19 cellular contexts compared by ENCODE assay signal in the genomic region with DNA sequence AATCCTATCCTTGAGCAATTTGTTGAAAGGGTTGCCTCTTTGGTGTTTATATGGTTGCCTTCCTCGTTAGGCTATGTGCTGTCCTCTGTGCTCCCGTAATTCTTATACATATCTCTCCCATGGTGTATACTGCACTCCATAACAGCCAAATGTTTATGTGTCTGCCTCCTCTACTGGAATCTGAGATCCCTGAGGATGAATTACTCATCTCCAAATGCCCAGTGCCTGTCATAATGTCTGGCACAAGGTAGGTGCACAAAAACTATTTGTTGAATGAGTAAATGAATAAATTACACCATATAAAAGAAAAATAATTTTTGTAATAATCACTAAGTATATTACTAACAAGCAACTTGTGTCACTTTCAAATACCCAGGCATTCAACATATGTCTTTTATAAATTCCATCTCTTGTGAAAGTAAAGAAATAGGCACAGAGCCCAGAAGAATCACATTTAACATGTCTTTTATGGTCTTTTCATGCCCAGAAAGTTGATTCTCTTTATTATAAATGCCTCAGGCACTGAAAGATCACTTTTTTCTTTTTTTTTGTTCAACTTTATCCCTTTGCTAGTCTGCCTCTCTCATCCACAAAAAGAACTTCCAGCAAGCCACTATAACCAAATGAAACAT.
"Had no signal": no experiment of that assay in that cellular context is flagged by ENCODE, and none has a peak within 500 bp of the region (broad histone marks: within the 10 kb centered on the region; RNA-seq: fewer than 3 reads in every experiment).

No MANE protein-coding gene starts in this region.

- H3K9me3 ChIP-seq: prostate gland, transverse colon, vagina had no signal

- H3K27ac ChIP-seq: epithelial cell of prostate, prostate gland, transverse colon, vagina had no signal

- H3K36me3 ChIP-seq: prostate gland, transverse colon, vagina had no signal

- DNase-seq: activated CD4-positive, alpha-beta T cell treated with anti-CD3 and anti-CD28 coated beads, Interleukin-2, amount 50 U/mL, for 1 hour; activated naive CD8-positive, alpha-beta T cell treated with anti-CD3 and anti-CD28 coated beads, Interleukin-2, amount 10 ng/mL, durations not matched to agents 7 days and 5 days; anterior cingulate cortex; dermis blood vessel endothelial cell; effector memory CD8-positive, alpha-beta T cell; kidney glomerular epithelial cell; mesenchymal stem cell; nucleus accumbens; right cardiac atrium; stimulated activated CD4-positive, alpha-beta T cell treated with anti-CD3 and anti-CD28 coated beads, Interleukin-4, amount 100 ng/mL, for 24 hours; stimulated activated naive CD8-positive, alpha-beta T cell treated with anti-CD3 and anti-CD28 coated beads, Interleukin-15, Interleukin-2, amounts not matched to agents 100 U/mL and 50 U/mL, for 24 hours; T-helper 9 cell; transverse colon had no signal

- H3K4me3 ChIP-seq: prostate gland, transverse colon, vagina had no signal

- ATAC-seq: activated CD4-positive, CD25-positive, alpha-beta regulatory T cell treated with anti-CD3 and anti-CD28 coated beads, Interleukin-2, amount 50 U/mL, for 24 hours; effector memory CD8-positive, alpha-beta T cell; natural killer cell treated with Interleukin-12 subunit alpha and Interleukin-12 subunit beta and Interleukin-15 and Interleukin-18, amount 100 ng/mL, for 72 hours; right cardiac atrium; stimulated activated naive CD8-positive, alpha-beta T cell treated with anti-CD3 and anti-CD28 coated beads, Interleukin-15, Interleukin-2, amounts not matched to agents 100 U/mL and 50 U/mL, for 24 hours had no signal

- FAIRE-seq: small intestine had no signal

- H3K27me3 ChIP-seq: transverse colon, vagina had no signal

- H3K4me1 ChIP-seq: prostate gland, transverse colon had no signal
